ENCODE assay signal across 1 cellular context in the genomic region with DNA sequence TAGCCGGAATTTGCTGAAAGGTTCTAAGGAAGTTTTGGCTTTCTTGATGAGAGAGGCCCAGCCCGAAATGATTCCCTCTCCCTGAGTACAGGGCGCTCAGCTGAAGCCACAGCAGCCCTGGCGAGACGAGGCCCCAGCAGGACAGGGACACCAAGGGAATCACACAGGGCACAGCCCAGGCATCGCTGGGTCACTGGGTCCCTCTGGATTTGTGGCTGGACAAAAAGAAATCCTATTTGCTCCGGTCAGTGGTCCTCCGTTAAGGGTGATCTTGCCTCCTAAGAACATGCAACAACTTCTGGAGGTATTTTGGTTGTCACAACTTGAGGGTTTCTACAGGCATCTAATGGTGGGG.
A peak's percentile ranks its signal among the peaks of the same experiment; 100 is the strongest.
TF ChIP-seq lines count a peak whose summit lies in the region.

No MANE protein-coding gene starts in this region.

TF ChIP-seq in HCT116, 20 proteins besides CTCF, POLR2A, EP300 and RAD21:
- TF ChIP-seq CBX3 (IDR thresholded peaks at IDR 0.05; ENCODE audit: low read depth), result 0 out of 2 replicates have a peak, but pooled peaks have one; percentile 5
- TF ChIP-seq EZH2 (IDR thresholded peaks at IDR 0.05), result no peak
- TF ChIP-seq, protein P1, sequence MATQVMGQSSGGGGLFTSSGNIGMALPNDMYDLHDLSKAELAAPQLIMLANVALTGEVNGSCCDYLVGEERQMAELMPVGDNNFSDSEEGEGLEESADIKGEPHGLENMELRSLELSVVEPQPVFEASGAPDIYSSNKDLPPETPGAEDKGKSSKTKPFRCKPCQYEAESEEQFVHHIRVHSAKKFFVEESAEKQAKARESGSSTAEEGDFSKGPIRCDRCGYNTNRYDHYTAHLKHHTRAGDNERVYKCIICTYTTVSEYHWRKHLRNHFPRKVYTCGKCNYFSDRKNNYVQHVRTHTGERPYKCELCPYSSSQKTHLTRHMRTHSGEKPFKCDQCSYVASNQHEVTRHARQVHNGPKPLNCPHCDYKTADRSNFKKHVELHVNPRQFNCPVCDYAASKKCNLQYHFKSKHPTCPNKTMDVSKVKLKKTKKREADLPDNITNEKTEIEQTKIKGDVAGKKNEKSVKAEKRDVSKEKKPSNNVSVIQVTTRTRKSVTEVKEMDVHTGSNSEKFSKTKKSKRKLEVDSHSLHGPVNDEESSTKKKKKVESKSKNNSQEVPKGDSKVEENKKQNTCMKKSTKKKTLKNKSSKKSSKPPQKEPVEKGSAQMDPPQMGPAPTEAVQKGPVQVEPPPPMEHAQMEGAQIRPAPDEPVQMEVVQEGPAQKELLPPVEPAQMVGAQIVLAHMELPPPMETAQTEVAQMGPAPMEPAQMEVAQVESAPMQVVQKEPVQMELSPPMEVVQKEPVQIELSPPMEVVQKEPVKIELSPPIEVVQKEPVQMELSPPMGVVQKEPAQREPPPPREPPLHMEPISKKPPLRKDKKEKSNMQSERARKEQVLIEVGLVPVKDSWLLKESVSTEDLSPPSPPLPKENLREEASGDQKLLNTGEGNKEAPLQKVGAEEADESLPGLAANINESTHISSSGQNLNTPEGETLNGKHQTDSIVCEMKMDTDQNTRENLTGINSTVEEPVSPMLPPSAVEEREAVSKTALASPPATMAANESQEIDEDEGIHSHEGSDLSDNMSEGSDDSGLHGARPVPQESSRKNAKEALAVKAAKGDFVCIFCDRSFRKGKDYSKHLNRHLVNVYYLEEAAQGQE (IDR thresholded peaks at IDR 0.05; ENCODE audit: low read depth), result no peak
- TF ChIP-seq SIN3A (IDR thresholded peaks at IDR 0.05; ENCODE audit: low read depth), result peak; percentile 54; the same call in 1 of the 2 replicates
